Comparison of ENCODE assay signal across 8 cellular contexts in the genomic region with DNA sequence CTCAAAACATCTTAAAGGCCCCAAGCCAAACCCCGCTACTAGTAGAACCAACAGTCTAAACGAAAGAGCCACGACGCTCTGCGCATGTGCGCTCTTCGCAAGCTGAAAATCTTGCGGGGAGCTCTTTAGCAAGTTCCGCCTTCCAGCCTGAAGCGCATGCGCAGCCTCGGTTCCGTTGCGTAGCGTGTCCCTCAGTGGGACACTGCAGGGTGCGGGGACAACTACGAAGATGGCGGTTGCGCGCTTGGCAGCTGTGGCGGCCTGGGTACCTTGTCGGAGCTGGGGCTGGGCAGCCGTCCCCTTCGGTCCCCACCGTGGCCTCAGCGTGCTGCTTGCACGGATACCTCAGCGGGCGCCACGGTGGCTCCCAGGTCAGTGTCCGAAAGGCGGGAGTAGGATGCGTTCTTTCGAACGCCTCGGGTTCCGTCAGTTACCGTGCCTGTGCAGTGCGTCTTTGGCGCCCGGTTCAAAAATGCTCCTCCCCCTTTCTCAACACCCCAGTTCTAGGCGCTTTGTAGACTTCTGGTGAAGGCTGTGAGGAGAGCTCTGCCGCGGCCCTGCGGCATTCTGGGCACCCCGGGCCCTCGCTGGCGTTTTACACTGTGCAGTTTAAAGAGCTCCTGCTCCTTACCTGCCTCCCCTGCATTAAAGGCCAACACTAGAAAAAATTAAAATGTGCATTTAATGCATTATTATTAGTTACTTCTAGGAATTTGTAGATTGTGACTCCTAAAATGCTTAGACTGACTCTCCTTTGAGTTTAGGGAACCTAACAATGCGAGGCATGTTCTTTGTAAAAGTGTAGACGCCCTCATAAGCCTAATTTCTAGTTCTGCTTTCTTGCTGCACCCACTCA. TPM values are rescaled to one million over a fixed set of nuclear protein-coding genes. Genes with fewer than 3 reads are reported as not detected.
DNase-seq lines count a peak whose midpoint lies in the region; ATAC-seq and TF ChIP-seq lines count a peak whose summit lies in the region.

A gene (plus strand): TSS at position 194 of the 856 bp plus-strand sequence. CDS start 36 bp downstream, at position 230.

- H3K4me3 ChIP-seq in colonic mucosa, result peak within 1 kb of the TSS; percentile 68

- no peaks in the 10 kb centered on the region for H3K36me3 ChIP-seq in colonic mucosa

- H3K4me1 ChIP-seq in colonic mucosa, result peaks cover 9% of the 10 kb centered on the region

- no peak for TF ChIP-seq CTCF in colonic mucosa (IDR thresholded peaks at IDR 0.05)

- intact Hi-C loops in colonic mucosa (cut with DNase I), result loop anchor here (10.0 kb wide), 1 partner anchor 114 kb away; no protein-coding TSS in a partner anchor

- no peaks in the 10 kb centered on the region for H3K9me3 ChIP-seq in colonic mucosa

- ATAC-seq in HG03432 (IDR thresholded peaks at IDR 0.05; ENCODE audit: unreplicated experiment), result peak; percentile 97

- H3K27me3 ChIP-seq in colonic mucosa (no peaks in the 10 kb centered on the region), layer of hippocampus (ENCODE audit: control insufficient read depth, insufficient read depth, low read length) (no peaks in the 10 kb centered on the region)

- peak within 1 kb of the TSS; percentile 77 to 80 for H3K9ac ChIP-seq in colonic mucosa (ENCODE audit: low read depth in 2 of 2, low read length in 2 of 2)

- DNase-seq in AML-193 (lab: John Stamatoyannopoulos, UW) (peak; percentile 98), NCI-H524 (lab: John Stamatoyannopoulos, UW) (peak; percentile 100), colonic mucosa (peak; percentile 98)
- peak; percentile 95 to 97 for DNase-seq in activated CD4-positive, alpha-beta T cell treated with anti-CD3 and anti-CD28 coated beads for 4 hours
- DNase-seq in stimulated activated CD4-positive, alpha-beta T cell treated with anti-CD3 and anti-CD28 coated beads, Interleukin-1b, Interleukin-23, amount 100 ng/mL, for 4 hours (ENCODE audit: low read depth in 2 of 2), result peak; percentile 96

- peak within 1 kb of the TSS; percentile 64 for H3K27ac ChIP-seq in colonic mucosa
- peak within 1 kb of the TSS; percentile 80 for H3K27ac ChIP-seq in layer of hippocampus (ENCODE audit: low read depth, low read length)

- peak; percentile 94 for TF ChIP-seq POLR2A in GM19099 (IDR thresholded peaks at IDR 0.05; ENCODE audit: extremely low read depth, insufficient read length, low read depth)

RNA-seq across cellular contexts. Expression of the gene that starts here (rescaled TPM):
- 10 to 100 TPM; 27.8 to 31.7 TPM for total RNA-seq in colonic mucosa

Comparison
In these comparisons a context has a peak if more than half of its experiments do, and no peak if none do; other contexts are left out.
1. Peak in every context shown above with its lines: DNase-seq, ATAC-seq, H3K4me3 ChIP-seq and H3K27ac ChIP-seq.